Comparison of ENCODE assay signal across 8 cellular contexts in the genomic region with DNA sequence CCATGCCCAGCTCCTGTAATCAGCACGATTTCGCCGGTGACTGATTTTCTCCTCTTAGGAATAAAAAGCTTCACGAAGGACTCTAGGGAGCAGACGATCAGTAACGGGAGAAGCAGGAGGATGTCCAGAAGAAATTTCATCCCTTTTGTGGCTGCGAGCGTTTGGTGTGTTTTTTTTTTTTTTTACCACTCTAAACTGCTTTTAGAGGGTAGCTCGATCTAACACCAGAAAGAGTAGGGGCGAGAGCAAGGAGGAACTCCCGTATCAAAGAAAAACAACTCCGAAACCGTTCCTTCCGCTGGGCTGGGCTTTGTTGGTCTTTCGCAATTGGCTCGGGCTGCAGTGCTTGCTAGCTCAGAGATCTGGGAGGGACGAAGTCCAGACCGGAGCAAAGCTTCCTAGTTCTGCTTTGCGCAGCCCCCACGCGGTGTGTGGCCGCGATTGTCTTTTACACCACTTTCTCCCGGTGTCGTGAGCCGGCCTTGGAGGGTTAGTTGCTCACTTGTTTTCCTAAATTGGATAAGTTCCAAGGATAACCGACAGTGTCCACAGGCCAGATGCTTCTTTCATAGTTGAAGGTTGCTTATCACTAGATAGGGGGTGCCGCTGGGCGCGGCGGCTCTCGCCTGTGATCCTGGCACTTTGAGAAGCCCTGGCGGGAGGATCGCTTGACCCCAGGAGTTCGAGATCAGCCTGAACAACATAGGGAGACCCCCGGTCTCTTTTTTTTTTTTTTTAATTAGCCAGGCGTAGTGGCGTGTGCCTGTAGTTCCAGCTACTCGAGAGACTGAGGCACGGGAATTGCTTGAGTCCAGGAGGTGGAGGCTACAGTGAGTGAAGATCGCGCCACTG. TPM values are rescaled to one million over a fixed set of nuclear protein-coding genes. Genes with fewer than 3 reads are reported as not detected.
DNase-seq lines count a peak whose midpoint lies in the region; ATAC-seq, FAIRE-seq and TF ChIP-seq lines count a peak whose summit lies in the region.

A gene with protein sequence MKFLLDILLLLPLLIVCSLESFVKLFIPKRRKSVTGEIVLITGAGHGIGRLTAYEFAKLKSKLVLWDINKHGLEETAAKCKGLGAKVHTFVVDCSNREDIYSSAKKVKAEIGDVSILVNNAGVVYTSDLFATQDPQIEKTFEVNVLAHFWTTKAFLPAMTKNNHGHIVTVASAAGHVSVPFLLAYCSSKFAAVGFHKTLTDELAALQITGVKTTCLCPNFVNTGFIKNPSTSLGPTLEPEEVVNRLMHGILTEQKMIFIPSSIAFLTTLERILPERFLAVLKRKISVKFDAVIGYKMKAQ (minus strand): TSS at position 258 of the 852 bp plus-strand sequence. CDS start 118 bp downstream, at position 140.

- H3K9ac ChIP-seq in Loucy (ENCODE audit: low read depth, low read length, poor library complexity, severe bottlenecking), result peak within 1 kb of the TSS; percentile 89

- peaks cover 45% of the 10 kb centered on the region in 2 donors for H3K4me1 Mint-ChIP-seq in natural killer cell

- no peaks in the 10 kb centered on the region for H3K27me3 Mint-ChIP-seq in natural killer cell (ENCODE audit: low read depth in 2 of 2)

- no peaks in the 10 kb centered on the region for H3K27me3 ChIP-seq in Loucy (ENCODE audit: insufficient read depth, low read length, poor library complexity, severe bottlenecking)

- peak; percentile 16; the same call in 1 of the 2 replicates for TF ChIP-seq CTCF in Loucy (conservative IDR thresholded peaks at IDR 0.05; ENCODE audit: low read length)
- TF ChIP-seq CTCF in natural killer cell (IDR thresholded peaks at IDR 0.05), result no peak

- H3K4me1 ChIP-seq in Loucy (ENCODE audit: insufficient read depth, low read length, poor library complexity, severe bottlenecking), result peaks cover 27% of the 10 kb centered on the region

- H3F3A ChIP-seq in Loucy (ENCODE audit: low read depth), result no peaks in the 10 kb centered on the region

- H3K4me3 ChIP-seq in Loucy (ENCODE audit: low read length, poor library complexity, severe bottlenecking), result peak within 1 kb of the TSS; percentile 95

- peak within 1 kb of the TSS; percentile 96 for H3K4me3 Mint-ChIP-seq in natural killer cell

- TF ChIP-seq POLR2A in H54 (IDR thresholded peaks at IDR 0.05; ENCODE audit: low read depth, low read length), result peak; percentile 72
- peak; percentile 69 for TF ChIP-seq POLR2A in Raji (IDR thresholded peaks at IDR 0.05; ENCODE audit: insufficient read depth, low read depth, low read length)

- peak; percentile 97 to 99 (median 98) for ATAC-seq in natural killer cell

- H3K36me3 ChIP-seq in Loucy (ENCODE audit: insufficient read depth, low read length), result no peaks in the 10 kb centered on the region

- peak; percentile 92 for FAIRE-seq in H54 (lab: Jason Lieb, UNC)

- peak within 1 kb of the TSS; percentile 91 for H3K27ac Mint-ChIP-seq in natural killer cell

- no peaks in the 10 kb centered on the region for H3K36me3 Mint-ChIP-seq in natural killer cell

- intact Hi-C loops in natural killer cell (cut with micrococcal nuclease), result loop anchor here (1.0 to 5.0 kb wide), 2 partner anchors 31 to 76 kb away; a partner anchor contains a TSS

- no peaks in the 10 kb centered on the region for H3K9me2 ChIP-seq in Loucy (replicated peaks; ENCODE audit: low read depth, low read length)

- DNase-seq in ELF-1 (ENCODE audit: low read depth, low spot score), result peak; percentile 95
- DNase-seq in H54 (ENCODE audit: insufficient read length, low spot score), result peak; percentile 66
- peak; percentile 61 for DNase-seq in activated T-helper 9 cell treated with anti-CD3 and anti-CD28 coated beads, Interleukin-2, amount 50 U/mL, for 16 hours (ENCODE audit: low read depth)
- DNase-seq in fibroblast of peridontal ligament (ENCODE audit: extremely low read depth), result peak; percentile 93
- DNase-seq in natural killer cell, result peak; percentile 66
- DNase-seq in stimulated activated naive CD4-positive, alpha-beta T cell treated with Interleukin-2 at 50 U/mL for 16 hours (lab: John Stamatoyannopoulos, UW), result peak; percentile 73

- H3K9me3 ChIP-seq in Loucy (ENCODE audit: insufficient read depth, low read depth, low read length), result no peaks in the 10 kb centered on the region

- peak within 1 kb of the TSS; percentile 98 for H2AFZ ChIP-seq in Loucy (ENCODE audit: low read length)

- H3K79me2 ChIP-seq in Loucy (ENCODE audit: insufficient read depth, low read length), result peaks cover 44% of the 10 kb centered on the region

- H4K20me1 ChIP-seq in Loucy (ENCODE audit: insufficient read depth, low read length, poor library complexity, severe bottlenecking), result peaks cover 2% of the 10 kb centered on the region

- peak within 1 kb of the TSS; percentile 89 for H3K4me2 ChIP-seq in Loucy (ENCODE audit: low read depth, low read length, poor library complexity, severe bottlenecking)

- H3K9me3 Mint-ChIP-seq in natural killer cell, result no peaks in the 10 kb centered on the region

RNA-seq across cellular contexts. Expression of the gene that starts here (rescaled TPM):
- total RNA-seq in natural killer cell, result 10 to 100 TPM; 42.2 to 50.5 (median 49.8) TPM

Comparison
In these comparisons a context has a peak if more than half of its experiments do, and no peak if none do; other contexts are left out.
1. Peak in every context shown above with its lines: DNase-seq, ATAC-seq and H3K4me3 ChIP-seq.